22 cellular contexts compared by ENCODE assay signal in the genomic region with DNA sequence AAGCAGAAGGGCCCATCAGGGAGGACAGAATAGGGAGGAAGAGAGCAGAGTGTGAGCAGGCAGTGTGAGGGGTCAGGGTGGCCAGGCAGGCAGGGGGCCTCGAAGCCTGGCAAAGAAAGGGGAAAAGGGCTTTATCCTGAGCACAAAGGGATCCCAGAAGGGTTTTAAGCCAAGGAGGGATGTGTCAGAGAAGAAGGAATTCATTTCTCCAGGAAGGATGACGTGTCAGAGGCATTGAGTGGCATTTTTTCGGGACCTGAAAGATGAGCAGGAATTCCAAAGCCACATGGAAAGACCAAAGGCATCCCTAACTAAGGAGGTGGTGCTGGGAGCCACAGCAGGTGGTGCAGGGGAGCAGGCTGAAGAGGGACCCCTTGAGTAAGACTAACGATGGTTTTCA.
"Had no signal": no experiment of that assay in that cellular context is flagged by ENCODE, and none has a peak within 500 bp of the region (broad histone marks: within the 10 kb centered on the region; RNA-seq: fewer than 3 reads in every experiment).

No MANE protein-coding gene starts in this region.

- H3K27ac Mint-ChIP-seq: activated B cell treated with CpG ODN at 0.5 μM for 24 hours; activated T-cell treated with anti-CD3 and anti-CD28 coated beads, Interleukin-2, amount 50 U/mL, for 72 hours; memory B cell; naive thymus-derived CD8-positive, alpha-beta T cell; stimulated activated memory B cell treated with anti-CD40 and anti-IgM and Interleukin-4, amounts not matched to agents 10 μg/mL and 1 μg/mL and 100 μg/mL, for 72 hours; T-helper 2 cell treated with Interferon-gamma antibody and Interleukin-4, amounts not matched to agents 5 μg/mL and 100 μg/mL, for 36 hours had no signal

- H3K4me3 ChIP-seq: gastroesophageal sphincter, heart right ventricle, pancreas, sigmoid colon, spleen, upper lobe of right lung had no signal

- H3K27ac ChIP-seq: gastroesophageal sphincter, heart right ventricle, pancreas, sigmoid colon, spleen, upper lobe of right lung had no signal

- H3K4me3 Mint-ChIP-seq: activated B cell treated with CpG ODN at 0.5 μM for 24 hours; activated T-cell treated with anti-CD3 and anti-CD28 coated beads, Interleukin-2, amount 50 U/mL, for 72 hours; memory B cell; naive thymus-derived CD8-positive, alpha-beta T cell; stimulated activated memory B cell treated with anti-CD40 and anti-IgM and Interleukin-4, amounts not matched to agents 10 μg/mL and 1 μg/mL and 100 μg/mL, for 72 hours; T-helper 2 cell treated with Interferon-gamma antibody and Interleukin-4, amounts not matched to agents 5 μg/mL and 100 μg/mL, for 36 hours had no signal

- H3K9me3 ChIP-seq: pancreas, sigmoid colon, upper lobe of right lung had no signal

- H3K27me3 ChIP-seq: gastroesophageal sphincter, heart right ventricle, pancreas, sigmoid colon had no signal

- H3K36me3 ChIP-seq: gastroesophageal sphincter, heart right ventricle, pancreas, sigmoid colon, spleen, upper lobe of right lung had no signal

- ATAC-seq: activated T-cell treated with anti-CD3 and anti-CD28 coated beads, Interleukin-2, amount 50 U/mL, for 72 hours; gastroesophageal sphincter; heart right ventricle; left ventricle myocardium superior; naive thymus-derived CD8-positive, alpha-beta T cell; pancreas; stimulated activated memory B cell treated with anti-CD40 and anti-IgM and Interleukin-4, amounts not matched to agents 10 μg/mL and 1 μg/mL and 100 μg/mL, for 72 hours; upper lobe of right lung had no signal

- H3K4me1 ChIP-seq: gastroesophageal sphincter, heart right ventricle, pancreas, sigmoid colon, spleen, upper lobe of right lung had no signal

- H3K9me3 Mint-ChIP-seq: T-helper 2 cell treated with Interferon-gamma antibody and Interleukin-4, amounts not matched to agents 5 μg/mL and 100 μg/mL, for 36 hours had no signal

- DNase-seq: activated B cell treated with CpG ODN at 0.5 μM for 24 hours; activated CD4-positive, alpha-beta T cell treated with anti-CD3 and anti-CD28 coated beads for 4 hours; activated effector memory CD4-positive, alpha-beta T cell treated with anti-CD3 and anti-CD28 coated beads, Interleukin-2, amount 50 U/mL, for 16 hours; activated naive CD4-positive, alpha-beta T cell treated with anti-CD3 and anti-CD28 coated beads, Interleukin-2, amount 50 U/mL, for 16 hours; activated T-cell treated with anti-CD3 and anti-CD28 coated beads, Interleukin-2, amount 50 U/mL, for 72 hours; aorta; cerebellar nuclear complex; cortex of kidney; effector CD4-positive, alpha-beta T cell; heart right ventricle; kidney glomerular epithelial cell; left ventricle myocardium superior; naive thymus-derived CD8-positive, alpha-beta T cell; spleen; stimulated activated CD4-positive, alpha-beta T cell treated with anti-CD3 and anti-CD28 coated beads, Interleukin-4, amount 100 ng/mL, for 4 hours; upper lobe of right lung had no signal

- H3K4me1 Mint-ChIP-seq: activated B cell treated with CpG ODN at 0.5 μM for 24 hours; memory B cell; stimulated activated memory B cell treated with anti-CD40 and anti-IgM and Interleukin-4, amounts not matched to agents 10 μg/mL and 1 μg/mL and 100 μg/mL, for 72 hours had no signal
